9 cellular contexts compared by ENCODE assay signal in the genomic region with DNA sequence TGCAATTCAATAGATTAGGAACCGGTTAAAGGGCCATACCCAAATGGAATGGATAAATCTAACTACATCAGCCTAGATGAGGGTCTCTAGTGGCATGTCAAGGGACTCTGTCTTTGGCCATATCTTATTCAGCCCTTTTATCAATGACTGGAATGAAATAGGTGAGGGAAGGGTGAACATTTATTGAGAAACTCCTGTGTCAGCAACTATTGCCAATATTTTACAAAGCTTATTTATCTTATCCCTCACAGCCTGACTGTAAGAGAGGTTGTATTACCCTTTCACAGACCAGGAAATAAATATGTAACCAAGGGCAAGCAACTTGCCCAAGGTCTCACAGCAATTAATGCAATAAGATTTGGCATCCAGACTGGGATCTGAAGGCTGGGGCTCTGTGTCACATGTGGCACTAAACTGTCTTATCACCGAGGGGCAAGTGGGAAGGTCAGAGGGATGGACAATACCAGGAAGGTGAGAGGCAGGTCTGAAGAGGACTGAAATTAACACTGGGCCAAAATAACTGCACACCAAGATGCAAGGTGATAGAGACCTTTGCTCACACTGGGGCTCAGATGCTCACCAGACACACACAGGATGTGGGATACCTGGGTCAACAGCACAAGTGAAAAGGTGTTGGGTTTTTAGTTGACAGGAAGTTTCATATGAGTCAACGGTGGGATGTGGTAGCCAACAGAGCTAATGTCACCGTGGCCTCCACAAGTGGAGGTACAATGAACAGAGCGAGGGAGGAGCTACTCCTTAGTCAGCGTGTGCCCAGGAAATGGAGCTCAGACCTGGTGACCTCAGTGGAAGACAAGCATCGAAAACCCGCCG.
A peak's percentile ranks its signal among the peaks of the same experiment; 100 is the strongest.
DNase-seq lines count a peak whose midpoint lies in the region; ATAC-seq and TF ChIP-seq lines count a peak whose summit lies in the region.
"Had no signal": no experiment of that assay in that cellular context is flagged by ENCODE, and none has a peak within 500 bp of the region (broad histone marks: within the 10 kb centered on the region; RNA-seq: fewer than 3 reads in every experiment).

No MANE protein-coding gene starts in this region.

- no peak overlapping the region for H3K27ac ChIP-seq in CD8-positive, alpha-beta T cell (ENCODE audit: low read depth, low read length)
- H3K27ac ChIP-seq: parathyroid adenoma had no signal

- peaks cover 3% of the 10 kb centered on the region for H3K36me3 Mint-ChIP-seq in CD8-positive, alpha-beta T cell
- no peaks in the 10 kb centered on the region for H3K36me3 Mint-ChIP-seq in activated naive CD4-positive, alpha-beta T cell treated with anti-CD3 and anti-CD28 coated beads, Interleukin-2, amount 50 U/mL, for 24 hours

- peaks cover 5% of the 10 kb centered on the region for H3K9me3 Mint-ChIP-seq in CD8-positive, alpha-beta T cell
- peaks cover 4% of the 10 kb centered on the region for H3K9me3 Mint-ChIP-seq in activated naive CD4-positive, alpha-beta T cell treated with anti-CD3 and anti-CD28 coated beads, Interleukin-2, amount 50 U/mL, for 24 hours

- POLR2A ChIA-PET in CD8-positive, alpha-beta T cell (lab: Charles Lee), result interaction anchor here (0.6 to 4.5 kb wide), 11 partner anchors 10 to 1745 kb away, joined by 3 to 39 read pairs (median 4); a partner anchor contains a TSS

- H3K27ac Mint-ChIP-seq in CD8-positive, alpha-beta T cell, result peak overlapping the region; percentile 89
- H3K27ac Mint-ChIP-seq in activated naive CD4-positive, alpha-beta T cell treated with anti-CD3 and anti-CD28 coated beads, Interleukin-2, amount 50 U/mL, for 24 hours, result peak overlapping the region; percentile 57

- intact Hi-C loops in CD8-positive, alpha-beta T cell (cut with DNase I, micrococcal nuclease), result loop anchor here (1.0 to 5.0 kb wide), 4 partner anchors 45 to 778 kb away; no protein-coding TSS in a partner anchor

- CTCF ChIA-PET in CD8-positive, alpha-beta T cell (lab: Charles Lee), result interaction anchor here (1.1 to 2.7 kb wide), 8 partner anchors 9 to 386 kb away, joined by 3 to 9 read pairs (median 4); a partner anchor contains a TSS

- H3K4me3 Mint-ChIP-seq in CD8-positive, alpha-beta T cell, result peak overlapping the region; percentile 20
- peak overlapping the region; percentile 30 for H3K4me3 Mint-ChIP-seq in activated naive CD4-positive, alpha-beta T cell treated with anti-CD3 and anti-CD28 coated beads, Interleukin-2, amount 50 U/mL, for 24 hours

- TF ChIP-seq CTCF in CD8-positive, alpha-beta T cell (IDR thresholded peaks at IDR 0.05), result no peak

- H3K27me3 Mint-ChIP-seq in CD8-positive, alpha-beta T cell (ENCODE audit: low read depth), result no peaks in the 10 kb centered on the region
- no peaks in the 10 kb centered on the region for H3K27me3 Mint-ChIP-seq in activated naive CD4-positive, alpha-beta T cell treated with anti-CD3 and anti-CD28 coated beads, Interleukin-2, amount 50 U/mL, for 24 hours

- peaks cover 66% of the 10 kb centered on the region for H3K4me1 Mint-ChIP-seq in CD8-positive, alpha-beta T cell (ENCODE audit: low read depth)
- peaks cover 58% of the 10 kb centered on the region for H3K4me1 Mint-ChIP-seq in activated naive CD4-positive, alpha-beta T cell treated with anti-CD3 and anti-CD28 coated beads, Interleukin-2, amount 50 U/mL, for 24 hours

- H3K9me3 ChIP-seq in CD8-positive, alpha-beta T cell (ENCODE audit: low read length), result no peaks in the 10 kb centered on the region

- H3K27me3 ChIP-seq in CD8-positive, alpha-beta T cell (ENCODE audit: insufficient read depth, low read length), result no peaks in the 10 kb centered on the region

- H3K4me3 ChIP-seq in CD8-positive, alpha-beta T cell (ENCODE audit: low read depth, low read length), result no peak overlapping the region

- peak; percentile 89 for ATAC-seq in CD8-positive, alpha-beta T cell
- peak; percentile 86 for ATAC-seq in GM21576 (IDR thresholded peaks at IDR 0.05; ENCODE audit: unreplicated experiment)

- no peaks in the 10 kb centered on the region for H3K36me3 ChIP-seq in CD8-positive, alpha-beta T cell (ENCODE audit: insufficient read depth, low read length)

- peak; percentile 34 to 87 (median 71) for DNase-seq in CD8-positive, alpha-beta T cell
- DNase-seq in NK-92 (lab: John Stamatoyannopoulos, UW; ENCODE audit: unreplicated experiment), result peak; percentile 29
- peak; percentile 77 for DNase-seq in stimulated activated CD8-positive, alpha-beta memory T cell treated with anti-CD3 and anti-CD28 coated beads, Interleukin-4, amount 100 ng/mL, for 48 hours
- no peak for DNase-seq in SKM-1 treated with dmso at 0.1 percent for 144 hours (lab: John Stamatoyannopoulos, UW; ENCODE audit: unreplicated experiment)
- no peak for DNase-seq in NOMO-1 (lab: John Stamatoyannopoulos, UW; ENCODE audit: unreplicated experiment in 2 of 2)
- DNase-seq in RKO (ENCODE audit: low spot score), result no peak

- H3K4me1 ChIP-seq in CD8-positive, alpha-beta T cell (ENCODE audit: insufficient read depth, low read length), result peaks cover 47% of the 10 kb centered on the region
- H3K4me1 ChIP-seq: parathyroid adenoma had no signal

Comparison
In these comparisons a context has a peak if more than half of its experiments do, and no peak if none do; other contexts are left out.
1. DNase-seq: peak in CD8-positive, alpha-beta T cell (7 of 7), NK-92 (single experiment) and stimulated activated CD8-positive, alpha-beta memory T cell treated with anti-CD3 and anti-CD28 coated beads, Interleukin-4, amount 100 ng/mL, for 48 hours (single experiment); none in SKM-1 treated with dmso at 0.1 percent for 144 hours (single experiment), NOMO-1 (0 of 2) and RKO (single experiment).